ENCODE assay signal across 8 cellular contexts in genomic region chr11:6737872-6738466, GRCh38. TPM values are rescaled to one million over a fixed set of nuclear protein-coding genes. Genes with fewer than 3 reads are reported as not detected.
DNase-seq lines count a peak whose midpoint lies in the region; ATAC-seq and TF ChIP-seq lines count a peak whose summit lies in the region.

No MANE protein-coding gene starts in this region.

- peaks cover 6% of the 10 kb centered on the region for H3K4me1 ChIP-seq in left ventricle myocardium inferior

- H3K4me3 ChIP-seq in left ventricle myocardium inferior: no peak overlapping the region

- DNase-seq in DMS53 treated with DMSO at 0.1 percent for 48 hours (lab: John Stamatoyannopoulos, UW; ENCODE audit: unreplicated experiment) (peak; percentile 74), RKO (ENCODE audit: low spot score) (peak; percentile 61), left ventricle myocardium inferior (no peak), GM19240 (ENCODE audit: insufficient read length, low spot score) (no peak)
- peak; percentile 63 for DNase-seq in activated naive CD4-positive, alpha-beta T cell treated with Interleukin-2 at 50 U/mL for 16 hours
- DNase-seq in stimulated activated CD4-positive, alpha-beta T cell treated with anti-CD3 and anti-CD28 coated beads, Interleukin-15, amount 100 ng/mL, for 48 hours (ENCODE audit: low read depth in 2 of 2): peak; percentile 40 to 50

- ATAC-seq in GM19438 (IDR thresholded peaks at IDR 0.05; ENCODE audit: low read depth, unreplicated experiment): peak; percentile 83
- ATAC-seq in HG03442 (IDR thresholded peaks at IDR 0.05; ENCODE audit: unreplicated experiment): peak; percentile 75

- TF ChIP-seq CTCF in left ventricle myocardium inferior (IDR thresholded peaks at IDR 0.05; ENCODE audit: borderline replicate concordance): peak; percentile 75

- no peak overlapping the region for H3K27ac ChIP-seq in left ventricle myocardium inferior (replicated peaks)

- peaks cover 7% of the 10 kb centered on the region for H3K9me3 ChIP-seq in left ventricle myocardium inferior (replicated peaks)

- intact Hi-C loops in left ventricle myocardium inferior (cut with micrococcal nuclease): no loop called here

- H3K36me3 ChIP-seq in left ventricle myocardium inferior: peaks cover 8% of the 10 kb centered on the region

- no peaks in the 10 kb centered on the region for H3K27me3 ChIP-seq in left ventricle myocardium inferior (ENCODE audit: low read depth)

RNA-seq across cellular contexts. Expression of gene OR2AG2, which starts 33.8 kb away (rescaled TPM):
- total RNA-seq in left ventricle myocardium inferior: not detected

RNA-seq across cellular contexts. Expression of gene OR2AG1, which starts 44.9 kb away (rescaled TPM):
- total RNA-seq in left ventricle myocardium inferior: not detected

RNA-seq across cellular contexts. Expression of gene MRPL17, which starts 54.8 kb away (rescaled TPM):
- 40.2 TPM for total RNA-seq in left ventricle myocardium inferior

Comparison
In these comparisons a context has a peak if more than half of its experiments do, and no peak if none do; other contexts are left out.
1. DNase-seq: peak in DMS53 treated with DMSO at 0.1 percent for 48 hours (single experiment), RKO (single experiment), activated naive CD4-positive, alpha-beta T cell treated with Interleukin-2 at 50 U/mL for 16 hours (single experiment) and stimulated activated CD4-positive, alpha-beta T cell treated with anti-CD3 and anti-CD28 coated beads, Interleukin-15, amount 100 ng/mL, for 48 hours (2 of 2); none in left ventricle myocardium inferior (single experiment) and GM19240 (single experiment).